ENCODE assay signal across 9 cellular contexts in genomic region chr11:107591446-107592236, GRCh38. TPM values are rescaled to one million over a fixed set of nuclear protein-coding genes. Genes with fewer than 3 reads are reported as not detected.
A peak's percentile ranks its signal among the peaks of the same experiment; 100 is the strongest.
DNase-seq lines count a peak whose midpoint lies in the region; ATAC-seq and TF ChIP-seq lines count a peak whose summit lies in the region.
"Had no signal": no experiment of that assay in that cellular context is flagged by ENCODE, and none has a peak within 500 bp of the region (broad histone marks: within the 10 kb centered on the region; RNA-seq: fewer than 3 reads in every experiment).

No MANE protein-coding gene starts in this region.

- H2AFZ ChIP-seq in neural progenitor cell (replicated peaks): peak overlapping the region; percentile 88

- 3% methylated on average over 15 of the region's 46 CpGs for WGBS in esophagus muscularis mucosa
- 0 to 1% methylated on average over 46 of the region's 46 CpGs for WGBS in aorta, 2 donors

- H3K4me3 ChIP-seq in esophagus muscularis mucosa (peak overlapping the region; percentile 63 to 75 (median 66)), neural progenitor cell (peak overlapping the region; percentile 75), aorta (ENCODE audit: low read length in 2 of 2) (peak overlapping the region; percentile 56 to 66)

- H3K4me3 Mint-ChIP-seq in neural progenitor cell: peak overlapping the region; percentile 94

- TF ChIP-seq POLR2A in esophagus muscularis mucosa (IDR thresholded peaks at IDR 0.05; ENCODE audit: low read depth): no peak

- TF ChIP-seq CTCF in esophagus muscularis mucosa (IDR thresholded peaks at IDR 0.05) (no peak), neural progenitor cell (IDR thresholded peaks at IDR 0.05) (no peak)

- H3K27ac ChIP-seq in esophagus muscularis mucosa (replicated peaks in 1 of 4): peak overlapping the region in 1 of 4 donors; percentile 10
- no peak overlapping the region for H3K27ac ChIP-seq in neural progenitor cell
- H3K27ac ChIP-seq in aorta (ENCODE audit: low read depth in 1 of 2, low read length in 2 of 2): no peak overlapping the region
- H3K27ac ChIP-seq: epithelial cell of prostate had no signal

- H3K36me3 ChIP-seq in esophagus muscularis mucosa (no peaks in the 10 kb centered on the region), neural progenitor cell (no peaks in the 10 kb centered on the region), aorta (ENCODE audit: control insufficient read depth in 1 of 2, insufficient read depth in 2 of 2, low read length in 1 of 2) (no peaks in the 10 kb centered on the region)

- peaks cover 57% of the 10 kb centered on the region for H3K27me3 Mint-ChIP-seq in neural progenitor cell (ENCODE audit: insufficient read depth, low read depth)

- H3K9me3 ChIP-seq in esophagus muscularis mucosa (no peaks in the 10 kb centered on the region), neural progenitor cell (ENCODE audit: low read depth) (no peaks in the 10 kb centered on the region), aorta (ENCODE audit: control insufficient read depth, low read length) (no peaks in the 10 kb centered on the region)

- ATAC-seq in HG03280 (IDR thresholded peaks at IDR 0.05; ENCODE audit: unreplicated experiment) (peak; percentile 31), aorta (ENCODE audit: low FRiP score) (peak; percentile 53)

- no peak overlapping the region for H3K9ac ChIP-seq in neural progenitor cell

- H3K4me2 ChIP-seq in neural progenitor cell: peak overlapping the region; percentile 91

- H3K4me1 ChIP-seq in esophagus muscularis mucosa: peaks cover 25 to 28% (median 27%) of the 10 kb centered on the region in 4 donors
- peaks cover 4% of the 10 kb centered on the region for H3K4me1 ChIP-seq in neural progenitor cell
- H3K4me1 ChIP-seq in aorta (ENCODE audit: control insufficient read depth in 1 of 2, insufficient read depth in 2 of 2, low read length in 2 of 2): peaks cover 0 to 3% of the 10 kb centered on the region in 2 donors

- H3K4me1 Mint-ChIP-seq in neural progenitor cell: peaks cover 28% of the 10 kb centered on the region

- H3F3A ChIP-seq in neural progenitor cell (ENCODE audit: low read depth): peaks cover 22% of the 10 kb centered on the region

- no peaks in the 10 kb centered on the region for H3K9me3 Mint-ChIP-seq in neural progenitor cell

- no peak for TF ChIP-seq EP300 in esophagus muscularis mucosa (IDR thresholded peaks at IDR 0.05)

- H3K27ac Mint-ChIP-seq in neural progenitor cell: no peak overlapping the region

- intact Hi-C loops in esophagus muscularis mucosa (cut with DNase I): no loop called here
- intact Hi-C loops in aorta (cut with DNase I): no loop called here

- DNase-seq in activated effector memory CD4-positive, alpha-beta T cell treated with anti-CD3 and anti-CD28 coated beads, Interleukin-2, amount 50 U/mL, for 16 hours: peak; percentile 71
- no peak for DNase-seq in activated effector memory CD4-positive, alpha-beta T cell treated with Interleukin-2 at 50 U/mL for 16 hours
- peak; percentile 31 to 36 for DNase-seq in activated CD4-positive, alpha-beta T cell treated with anti-CD3 and anti-CD28 coated beads, Interleukin-2, amount 50 U/mL, for 48 hours
- DNase-seq in esophagus muscularis mucosa (ENCODE audit: extremely low spot score): no peak
- peak; percentile 68 for DNase-seq in neural progenitor cell (ENCODE audit: low spot score)
- DNase-seq in aorta: peak in 1 of 2 donors; percentile 79
- DNase-seq in A172 (ENCODE audit: low spot score): no peak

- H3K27me3 ChIP-seq in esophagus muscularis mucosa (peaks cover 4 to 42% (median 21%) of the 10 kb centered on the region in 4 donors), neural progenitor cell (peaks cover 100% of the 10 kb centered on the region), aorta (ENCODE audit: control insufficient read depth in 1 of 2, insufficient read depth in 2 of 2, low read length in 1 of 2) (no peaks in the 10 kb centered on the region)

- no peaks in the 10 kb centered on the region for H3K79me2 ChIP-seq in neural progenitor cell (ENCODE audit: low read depth)

- no peaks in the 10 kb centered on the region for H3K36me3 Mint-ChIP-seq in neural progenitor cell

- peaks cover 36% of the 10 kb centered on the region for H4K20me1 ChIP-seq in neural progenitor cell (ENCODE audit: low read depth)

RNA-seq across cellular contexts. Expression of gene ELMOD1, which starts 0.7 kb away (rescaled TPM):
- total RNA-seq in esophagus muscularis mucosa: 1 to 10 TPM in 1 of 4 donors, under 1 TPM in 3; 0.39 to 1.7 (median 0.54) TPM
- total RNA-seq in neural progenitor cell (ENCODE audit: low replicate concordance): 0.19 TPM in 1 of 2 replicates, not detected in the other
- under 1 TPM; 0.32 to 0.33 TPM for total RNA-seq in aorta
- not detected for polyA plus RNA-seq in aorta
- total RNA-seq in A172 (2014; rRNA removed; shearing (Covaris generic)): 0.05 TPM in 1 of 2 replicates, not detected in the other

RNA-seq across cellular contexts. Expression of gene ALKBH8, which starts 26.1 kb away (rescaled TPM):
- total RNA-seq in esophagus muscularis mucosa: 1 to 10 TPM; 4.1 to 5.8 (median 5.4) TPM
- 7.0 and 11.8 TPM in 2 replicates for total RNA-seq in neural progenitor cell (ENCODE audit: low replicate concordance)
- total RNA-seq in aorta: 1 to 10 TPM; 7.1 to 9.1 TPM
- 1 to 10 TPM; 4.3 to 5.9 TPM for polyA plus RNA-seq in aorta
- total RNA-seq in A172 (2014; rRNA removed; shearing (Covaris generic)): 5.8 and 7.3 TPM in 2 replicates

Comparison
In these comparisons a context has a peak if more than half of its experiments do, and no peak if none do; other contexts are left out.
1. DNase-seq: peak in activated effector memory CD4-positive, alpha-beta T cell treated with anti-CD3 and anti-CD28 coated beads, Interleukin-2, amount 50 U/mL, for 16 hours (single experiment), activated CD4-positive, alpha-beta T cell treated with anti-CD3 and anti-CD28 coated beads, Interleukin-2, amount 50 U/mL, for 48 hours (2 of 2) and neural progenitor cell (single experiment); none in activated effector memory CD4-positive, alpha-beta T cell treated with Interleukin-2 at 50 U/mL for 16 hours (single experiment), esophagus muscularis mucosa (single experiment) and A172 (single experiment).
2. Peak in every context shown above with its lines, with median percentiles within 50 percentile points of each other: H3K4me3 ChIP-seq.